In the genomic region with DNA sequence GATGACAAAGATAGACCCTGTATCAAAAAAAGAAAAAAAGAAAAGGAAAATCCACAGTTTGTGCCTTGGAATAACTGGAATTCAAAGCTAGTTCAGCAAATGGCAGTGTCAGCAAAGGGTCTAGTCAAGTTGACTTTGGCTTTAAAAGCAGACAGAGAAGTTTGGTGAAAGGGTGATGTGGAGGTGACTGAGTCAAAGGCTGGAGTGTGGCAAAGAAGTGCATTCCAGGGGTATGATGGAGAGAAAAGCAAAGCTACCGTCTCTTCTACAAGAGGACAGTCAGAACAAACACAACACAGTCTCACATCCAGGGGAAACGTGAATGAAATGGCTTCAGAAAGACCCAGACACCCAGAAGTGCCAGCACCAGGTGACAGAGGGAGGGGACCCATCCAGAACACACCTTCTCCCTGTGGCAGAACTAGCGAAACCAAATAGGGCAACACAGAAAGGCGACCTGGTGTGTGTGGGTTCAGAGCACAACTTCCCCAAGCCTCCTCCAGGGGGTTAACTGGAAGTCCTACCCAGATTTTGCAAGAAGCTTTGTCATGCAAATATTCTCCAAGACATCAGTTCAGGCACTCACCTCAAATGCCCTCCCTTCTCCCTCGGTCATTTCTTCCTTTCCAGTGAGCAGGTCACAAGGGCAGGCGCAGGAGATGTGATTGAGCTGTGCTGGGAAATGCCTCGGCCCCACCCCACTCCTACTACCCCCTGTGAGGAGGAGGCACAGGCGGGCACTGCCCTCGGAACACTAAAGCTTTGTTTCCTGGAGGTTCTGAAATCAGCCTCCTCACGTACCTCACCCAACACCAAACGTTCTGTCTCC, we compare ENCODE assay signal across 8 cellular contexts.
DNase-seq lines count a peak whose midpoint lies in the region; ATAC-seq and TF ChIP-seq lines count a peak whose summit lies in the region.

No MANE protein-coding gene starts in this region.

- peak; percentile 50 for ATAC-seq in HG03521 (IDR thresholded peaks at IDR 0.05; ENCODE audit: unreplicated experiment)
- peak; percentile 93 for ATAC-seq in WTC11
- ATAC-seq in lung (ENCODE audit: insufficient read depth, low FRiP score): peak; percentile 11
- ATAC-seq in HG02938 (IDR thresholded peaks at IDR 0.05; ENCODE audit: unreplicated experiment): no peak

- H3K27ac ChIP-seq in lung (ENCODE audit: low read depth in 1 of 2, low read length in 1 of 2) (peak overlapping the region in 1 of 2 donors; percentile 15), uterus (no peak overlapping the region)

- WGBS in lung, 2 donors: 26 to 28% methylated on average over 11 of the region's 11 CpGs

- TF ChIP-seq CTCF in WTC11 (IDR thresholded peaks at IDR 0.05) (no peak), lung (IDR thresholded peaks at IDR 0.05; ENCODE audit: control extremely low read depth, extremely low read depth) (no peak), uterus (IDR thresholded peaks at IDR 0.05) (no peak)

- TF ChIP-seq POLR2A in uterus (IDR thresholded peaks at IDR 0.05): no peak

- H3K36me3 Mint-ChIP-seq in WTC11: no peaks in the 10 kb centered on the region

- POLR2A ChIA-PET in WTC11 (lab: Charles Lee): interaction anchor here (1.0 to 1.5 kb wide), 2 partner anchors 10 to 11 kb away, joined by 3 to 4 read pairs; no protein-coding TSS in a partner anchor

- peaks cover 0 to 3% of the 10 kb centered on the region in 2 donors for H3K9me3 ChIP-seq in lung (ENCODE audit: control insufficient read depth in 2 of 2, insufficient read depth in 1 of 2, low read length in 1 of 2)
- H3K9me3 ChIP-seq in uterus: no peaks in the 10 kb centered on the region

- intact Hi-C loops in uterus (cut with DNase I; ENCODE audit: low total_unique reads): no loop called here

- H3K4me3 Mint-ChIP-seq in WTC11: peak overlapping the region; percentile 42

- DNase-seq in ELF-1 (ENCODE audit: low read depth, low spot score) (peak; percentile 85), WTC11 (ENCODE audit: low spot score) (peak; percentile 48), lung (ENCODE audit: low spot score) (no peak), DMS79 treated with DMSO at 0.1 percent for 48 hours (lab: John Stamatoyannopoulos, UW) (no peak), uterus (no peak), amniotic stem cell (lab: John Stamatoyannopoulos, UW) (no peak)

- H3K27me3 Mint-ChIP-seq in WTC11 (ENCODE audit: low read depth): peaks cover 16% of the 10 kb centered on the region

- no peak overlapping the region for H3K27ac Mint-ChIP-seq in WTC11

- H3K9me3 Mint-ChIP-seq in WTC11: peaks cover 4% of the 10 kb centered on the region

- H3K36me3 ChIP-seq in lung (ENCODE audit: control insufficient read depth in 2 of 2, insufficient read depth in 2 of 2, low read length in 2 of 2) (no peaks in the 10 kb centered on the region), uterus (no peaks in the 10 kb centered on the region)

- H3K4me1 ChIP-seq in lung (ENCODE audit: control insufficient read depth in 2 of 2, insufficient read depth in 2 of 2, low read length in 2 of 2): peaks cover 0 to 3% of the 10 kb centered on the region in 2 donors
- no peaks in the 10 kb centered on the region for H3K4me1 ChIP-seq in uterus

- no peak overlapping the region for H3K4me3 ChIP-seq in lung
- H3K4me3 ChIP-seq in uterus: no peak overlapping the region

- H3K27me3 ChIP-seq in lung (ENCODE audit: control insufficient read depth, insufficient read depth) (no peaks in the 10 kb centered on the region), uterus (no peaks in the 10 kb centered on the region)

- CTCF ChIA-PET in WTC11 (lab: Charles Lee): interaction anchor here (0.8 to 2.7 kb wide), 12 partner anchors 9 to 350 kb away, joined by 3 to 23 read pairs (median 6); no protein-coding TSS in a partner anchor

- peaks cover 32% of the 10 kb centered on the region for H3K4me1 Mint-ChIP-seq in WTC11

TF ChIP-seq in WTC11, 78 proteins besides CTCF, POLR2A, EP300 and RAD21 (continues in another document):
- TF ChIP-seq ZNF232 (CRISPR knock-in tag; IDR thresholded peaks at IDR 0.05) (no peak), GTF2I (CRISPR knock-in tag; conservative IDR thresholded peaks at IDR 0.05) (no peak), SP1 (CRISPR knock-in tag; conservative IDR thresholded peaks at IDR 0.05) (no peak), ETV6 (CRISPR knock-in tag; IDR thresholded peaks at IDR 0.05) (0 out of 2 replicates have a peak, but pooled peaks have one; percentile 18), TEAD1 (CRISPR knock-in tag; IDR thresholded peaks at IDR 0.05) (peak; percentile 39; the same call in 1 of the 2 replicates), ZNF423 (CRISPR knock-in tag; IDR thresholded peaks at IDR 0.05) (no peak)
- TF ChIP-seq, protein P1, sequence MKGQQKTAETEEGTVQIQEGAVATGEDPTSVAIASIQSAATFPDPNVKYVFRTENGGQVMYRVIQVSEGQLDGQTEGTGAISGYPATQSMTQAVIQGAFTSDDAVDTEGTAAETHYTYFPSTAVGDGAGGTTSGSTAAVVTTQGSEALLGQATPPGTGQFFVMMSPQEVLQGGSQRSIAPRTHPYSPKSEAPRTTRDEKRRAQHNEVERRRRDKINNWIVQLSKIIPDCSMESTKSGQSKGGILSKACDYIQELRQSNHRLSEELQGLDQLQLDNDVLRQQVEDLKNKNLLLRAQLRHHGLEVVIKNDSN (CRISPR knock-in tag; IDR thresholded peaks at IDR 0.05): 0 out of 2 replicates have a peak, but pooled peaks have one; percentile 14
- TF ChIP-seq, protein P2, sequence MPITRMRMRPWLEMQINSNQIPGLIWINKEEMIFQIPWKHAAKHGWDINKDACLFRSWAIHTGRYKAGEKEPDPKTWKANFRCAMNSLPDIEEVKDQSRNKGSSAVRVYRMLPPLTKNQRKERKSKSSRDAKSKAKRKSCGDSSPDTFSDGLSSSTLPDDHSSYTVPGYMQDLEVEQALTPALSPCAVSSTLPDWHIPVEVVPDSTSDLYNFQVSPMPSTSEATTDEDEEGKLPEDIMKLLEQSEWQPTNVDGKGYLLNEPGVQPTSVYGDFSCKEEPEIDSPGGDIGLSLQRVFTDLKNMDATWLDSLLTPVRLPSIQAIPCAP (CRISPR knock-in tag; IDR thresholded peaks at IDR 0.05): no peak
- TF ChIP-seq, protein P3, sequence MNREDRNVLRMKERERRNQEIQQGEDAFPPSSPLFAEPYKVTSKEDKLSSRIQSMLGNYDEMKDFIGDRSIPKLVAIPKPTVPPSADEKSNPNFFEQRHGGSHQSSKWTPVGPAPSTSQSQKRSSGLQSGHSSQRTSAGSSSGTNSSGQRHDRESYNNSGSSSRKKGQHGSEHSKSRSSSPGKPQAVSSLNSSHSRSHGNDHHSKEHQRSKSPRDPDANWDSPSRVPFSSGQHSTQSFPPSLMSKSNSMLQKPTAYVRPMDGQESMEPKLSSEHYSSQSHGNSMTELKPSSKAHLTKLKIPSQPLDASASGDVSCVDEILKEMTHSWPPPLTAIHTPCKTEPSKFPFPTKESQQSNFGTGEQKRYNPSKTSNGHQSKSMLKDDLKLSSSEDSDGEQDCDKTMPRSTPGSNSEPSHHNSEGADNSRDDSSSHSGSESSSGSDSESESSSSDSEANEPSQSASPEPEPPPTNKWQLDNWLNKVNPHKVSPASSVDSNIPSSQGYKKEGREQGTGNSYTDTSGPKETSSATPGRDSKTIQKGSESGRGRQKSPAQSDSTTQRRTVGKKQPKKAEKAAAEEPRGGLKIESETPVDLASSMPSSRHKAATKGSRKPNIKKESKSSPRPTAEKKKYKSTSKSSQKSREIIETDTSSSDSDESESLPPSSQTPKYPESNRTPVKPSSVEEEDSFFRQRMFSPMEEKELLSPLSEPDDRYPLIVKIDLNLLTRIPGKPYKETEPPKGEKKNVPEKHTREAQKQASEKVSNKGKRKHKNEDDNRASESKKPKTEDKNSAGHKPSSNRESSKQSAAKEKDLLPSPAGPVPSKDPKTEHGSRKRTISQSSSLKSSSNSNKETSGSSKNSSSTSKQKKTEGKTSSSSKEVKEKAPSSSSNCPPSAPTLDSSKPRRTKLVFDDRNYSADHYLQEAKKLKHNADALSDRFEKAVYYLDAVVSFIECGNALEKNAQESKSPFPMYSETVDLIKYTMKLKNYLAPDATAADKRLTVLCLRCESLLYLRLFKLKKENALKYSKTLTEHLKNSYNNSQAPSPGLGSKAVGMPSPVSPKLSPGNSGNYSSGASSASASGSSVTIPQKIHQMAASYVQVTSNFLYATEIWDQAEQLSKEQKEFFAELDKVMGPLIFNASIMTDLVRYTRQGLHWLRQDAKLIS (CRISPR knock-in tag; IDR thresholded peaks at IDR 0.05; ENCODE audit: borderline replicate concordance): 0 out of 2 replicates have a peak, but pooled peaks have one; percentile 22
- TF ChIP-seq, protein P4, sequence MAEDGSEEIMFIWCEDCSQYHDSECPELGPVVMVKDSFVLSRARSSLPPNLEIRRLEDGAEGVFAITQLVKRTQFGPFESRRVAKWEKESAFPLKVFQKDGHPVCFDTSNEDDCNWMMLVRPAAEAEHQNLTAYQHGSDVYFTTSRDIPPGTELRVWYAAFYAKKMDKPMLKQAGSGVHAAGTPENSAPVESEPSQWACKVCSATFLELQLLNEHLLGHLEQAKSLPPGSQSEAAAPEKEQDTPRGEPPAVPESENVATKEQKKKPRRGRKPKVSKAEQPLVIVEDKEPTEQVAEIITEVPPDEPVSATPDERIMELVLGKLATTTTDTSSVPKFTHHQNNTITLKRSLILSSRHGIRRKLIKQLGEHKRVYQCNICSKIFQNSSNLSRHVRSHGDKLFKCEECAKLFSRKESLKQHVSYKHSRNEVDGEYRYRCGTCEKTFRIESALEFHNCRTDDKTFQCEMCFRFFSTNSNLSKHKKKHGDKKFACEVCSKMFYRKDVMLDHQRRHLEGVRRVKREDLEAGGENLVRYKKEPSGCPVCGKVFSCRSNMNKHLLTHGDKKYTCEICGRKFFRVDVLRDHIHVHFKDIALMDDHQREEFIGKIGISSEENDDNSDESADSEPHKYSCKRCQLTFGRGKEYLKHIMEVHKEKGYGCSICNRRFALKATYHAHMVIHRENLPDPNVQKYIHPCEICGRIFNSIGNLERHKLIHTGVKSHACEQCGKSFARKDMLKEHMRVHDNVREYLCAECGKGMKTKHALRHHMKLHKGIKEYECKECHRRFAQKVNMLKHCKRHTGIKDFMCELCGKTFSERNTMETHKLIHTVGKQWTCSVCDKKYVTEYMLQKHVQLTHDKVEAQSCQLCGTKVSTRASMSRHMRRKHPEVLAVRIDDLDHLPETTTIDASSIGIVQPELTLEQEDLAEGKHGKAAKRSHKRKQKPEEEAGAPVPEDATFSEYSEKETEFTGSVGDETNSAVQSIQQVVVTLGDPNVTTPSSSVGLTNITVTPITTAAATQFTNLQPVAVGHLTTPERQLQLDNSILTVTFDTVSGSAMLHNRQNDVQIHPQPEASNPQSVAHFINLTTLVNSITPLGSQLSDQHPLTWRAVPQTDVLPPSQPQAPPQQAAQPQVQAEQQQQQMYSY (CRISPR knock-in tag; IDR thresholded peaks at IDR 0.05): peak; percentile 70

Comparison
In these comparisons a context has a peak if more than half of its experiments do, and no peak if none do; other contexts are left out.
1. DNase-seq: peak in ELF-1 (single experiment) and WTC11 (single experiment); none in lung (single experiment), DMS79 treated with DMSO at 0.1 percent for 48 hours (single experiment), uterus (0 of 2) and amniotic stem cell (single experiment).